ENCODE assay signal across 34 cellular contexts in the genomic region with DNA sequence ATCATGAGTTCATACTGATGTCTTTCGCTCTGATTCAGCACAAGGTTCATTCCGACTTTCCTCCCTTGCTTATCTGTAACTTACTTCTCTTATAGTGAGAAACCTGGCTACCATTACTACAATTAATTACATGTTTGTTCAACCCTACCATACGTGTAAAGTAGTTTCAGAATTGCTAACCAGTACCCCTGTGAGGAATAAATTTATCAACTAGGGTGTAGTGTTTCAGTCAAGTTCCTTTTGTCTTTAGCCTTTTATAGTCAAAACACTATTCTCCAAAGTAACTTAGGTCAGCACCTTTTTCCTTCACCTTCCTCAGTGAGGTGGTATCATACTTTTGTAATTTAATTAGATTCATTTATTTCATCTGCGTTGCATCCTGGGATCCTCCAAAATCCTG.
DNase-seq lines count a peak whose midpoint lies in the region; ATAC-seq lines count a peak whose summit lies in the region.
"Had no signal": no experiment of that assay in that cellular context is flagged by ENCODE, and none has a peak within 500 bp of the region (broad histone marks: within the 10 kb centered on the region; RNA-seq: fewer than 3 reads in every experiment).

No MANE protein-coding gene starts in this region.

- H3K4me3 ChIP-seq in MG63: no peak overlapping the region
- H3K4me3 ChIP-seq: A549, coronary artery, heart right ventricle, lower lobe of right lung, thoracic aorta, vagina had no signal

- H3K36me3 ChIP-seq in MG63: peaks cover 6% of the 10 kb centered on the region
- H3K36me3 ChIP-seq: thoracic aorta, vagina had no signal

- ATAC-seq in GM21360 (IDR thresholded peaks at IDR 0.05; ENCODE audit: unreplicated experiment) (peak; percentile 69), HG03571 (IDR thresholded peaks at IDR 0.05; ENCODE audit: unreplicated experiment) (peak; percentile 44), HG02623 (IDR thresholded peaks at IDR 0.05; ENCODE audit: unreplicated experiment) (no peak)
- ATAC-seq: A549; activated CD8-positive, alpha-beta memory T cell treated with anti-CD3 and anti-CD28 coated beads, Interleukin-2, amount 10 ng/mL, durations not matched to agents 7 days and 5 days; esophagus mucosa; heart right ventricle; lower lobe of right lung; natural killer cell treated with Interleukin-12 subunit alpha and Interleukin-12 subunit beta and Interleukin-15 and Interleukin-18, amount 100 ng/mL, for 72 hours; WTC11 had no signal

- no peaks in the 10 kb centered on the region for H3K27me3 Mint-ChIP-seq in activated naive CD4-positive, alpha-beta T cell treated with anti-CD3 and anti-CD28 coated beads, Interleukin-2, amount 50 U/mL, for 24 hours
- H3K27me3 Mint-ChIP-seq in activated naive CD4-positive, alpha-beta T cell treated with anti-CD3 and anti-CD28 coated beads for 36 hours (ENCODE audit: low read depth): no peaks in the 10 kb centered on the region
- H3K27me3 Mint-ChIP-seq: activated CD8-positive, alpha-beta memory T cell treated with anti-CD3 and anti-CD28 coated beads, Interleukin-2, amount 10 ng/mL, durations not matched to agents 7 days and 5 days; activated naive CD4-positive, alpha-beta T cell treated with anti-CD3 and anti-CD28 coated beads, Interleukin-2, amount 10 ng/mL, durations not matched to agents 7 days and 5 days; CD4-positive, alpha-beta T cell; natural killer cell treated with Interleukin-12 subunit alpha and Interleukin-12 subunit beta and Interleukin-15 and Interleukin-18, amount 100 ng/mL, for 72 hours; stimulated activated naive CD8-positive, alpha-beta T cell treated with anti-CD3 and anti-CD28 coated beads, Interleukin-15, Interleukin-2, amounts not matched to agents 100 ng/mL and 50 ng/mL, for 24 hours had no signal

- no peaks in the 10 kb centered on the region for H3K9me3 Mint-ChIP-seq in activated naive CD4-positive, alpha-beta T cell treated with anti-CD3 and anti-CD28 coated beads, Interleukin-2, amount 50 U/mL, for 24 hours
- H3K9me3 Mint-ChIP-seq in activated naive CD4-positive, alpha-beta T cell treated with anti-CD3 and anti-CD28 coated beads for 36 hours: peaks cover 1% of the 10 kb centered on the region
- H3K9me3 Mint-ChIP-seq: activated naive CD4-positive, alpha-beta T cell treated with anti-CD3 and anti-CD28 coated beads, Interleukin-2, amount 10 ng/mL, durations not matched to agents 7 days and 5 days; CD4-positive, alpha-beta T cell; natural killer cell treated with Interleukin-12 subunit alpha and Interleukin-12 subunit beta and Interleukin-15 and Interleukin-18, amount 100 ng/mL, for 72 hours; stimulated activated naive CD8-positive, alpha-beta T cell treated with anti-CD3 and anti-CD28 coated beads, Interleukin-15, Interleukin-2, amounts not matched to agents 100 ng/mL and 50 ng/mL, for 24 hours had no signal

- peak overlapping the region; percentile 59 for H3K27ac Mint-ChIP-seq in activated naive CD4-positive, alpha-beta T cell treated with anti-CD3 and anti-CD28 coated beads, Interleukin-2, amount 50 U/mL, for 24 hours
- no peak overlapping the region for H3K27ac Mint-ChIP-seq in activated naive CD4-positive, alpha-beta T cell treated with anti-CD3 and anti-CD28 coated beads for 36 hours
- H3K27ac Mint-ChIP-seq: activated CD8-positive, alpha-beta memory T cell treated with anti-CD3 and anti-CD28 coated beads, Interleukin-2, amount 10 ng/mL, durations not matched to agents 7 days and 5 days; activated naive CD4-positive, alpha-beta T cell treated with anti-CD3 and anti-CD28 coated beads, Interleukin-2, amount 10 ng/mL, durations not matched to agents 7 days and 5 days; natural killer cell treated with Interleukin-12 subunit alpha and Interleukin-12 subunit beta and Interleukin-15 and Interleukin-18, amount 100 ng/mL, for 72 hours; stimulated activated naive CD8-positive, alpha-beta T cell treated with anti-CD3 and anti-CD28 coated beads, Interleukin-15, Interleukin-2, amounts not matched to agents 100 ng/mL and 50 ng/mL, for 24 hours had no signal

- no peak for DNase-seq in activated naive CD4-positive, alpha-beta T cell treated with anti-CD3 and anti-CD28 coated beads for 36 hours
- no peak for DNase-seq in MG63
- DNase-seq in D341Med (ENCODE audit: low spot score): no peak
- DNase-seq in DMS79 treated with DMSO at 0.1 percent for 48 hours (lab: John Stamatoyannopoulos, UW): no peak
- DNase-seq: activated CD4-positive, alpha-beta T cell treated with anti-CD3 and anti-CD28 coated beads, Interleukin-2, amount 50 U/mL, for 1 hour; activated CD8-positive, alpha-beta memory T cell treated with anti-CD3 and anti-CD28 coated beads, Interleukin-2, amount 10 ng/mL, durations not matched to agents 7 days and 5 days; activated naive CD4-positive, alpha-beta T cell treated with anti-CD3 and anti-CD28 coated beads, Interleukin-2, amount 10 ng/mL, durations not matched to agents 7 days and 5 days; AML-193; amygdala; CD4-positive, alpha-beta T cell; DMS 273 treated with DMSO at 0.1 percent for 48 hours; foreskin keratinocyte; HCEC 1CT; heart right ventricle; kidney glomerular epithelial cell; lower lobe of right lung; NCI-H1048; NCI-H1694; NCI-H2171; NCI-H524 treated with DMSO at 0.1 percent for 48 hours; SHP77 treated with DMSO at 0.1 percent for 48 hours; SW 1271 had no signal

- intact Hi-C loops in activated naive CD4-positive, alpha-beta T cell treated with anti-CD3 and anti-CD28 coated beads for 36 hours (cut with micrococcal nuclease): no loop called here

- CTCF ChIA-PET in activated naive CD4-positive, alpha-beta T cell treated with anti-CD3 and anti-CD28 coated beads for 36 hours (lab: Charles Lee): no interaction called here

- no peak overlapping the region for H3K4me3 Mint-ChIP-seq in activated naive CD4-positive, alpha-beta T cell treated with anti-CD3 and anti-CD28 coated beads, Interleukin-2, amount 50 U/mL, for 24 hours
- no peak overlapping the region for H3K4me3 Mint-ChIP-seq in activated naive CD4-positive, alpha-beta T cell treated with anti-CD3 and anti-CD28 coated beads for 36 hours
- H3K4me3 Mint-ChIP-seq: activated CD8-positive, alpha-beta memory T cell treated with anti-CD3 and anti-CD28 coated beads, Interleukin-2, amount 10 ng/mL, durations not matched to agents 7 days and 5 days; activated naive CD4-positive, alpha-beta T cell treated with anti-CD3 and anti-CD28 coated beads, Interleukin-2, amount 10 ng/mL, durations not matched to agents 7 days and 5 days; CD4-positive, alpha-beta T cell; natural killer cell treated with Interleukin-12 subunit alpha and Interleukin-12 subunit beta and Interleukin-15 and Interleukin-18, amount 100 ng/mL, for 72 hours; stimulated activated naive CD8-positive, alpha-beta T cell treated with anti-CD3 and anti-CD28 coated beads, Interleukin-15, Interleukin-2, amounts not matched to agents 100 ng/mL and 50 ng/mL, for 24 hours; WTC11 had no signal

- H3K4me1 Mint-ChIP-seq in activated naive CD4-positive, alpha-beta T cell treated with anti-CD3 and anti-CD28 coated beads, Interleukin-2, amount 50 U/mL, for 24 hours: peaks cover 10% of the 10 kb centered on the region
- H3K4me1 Mint-ChIP-seq in activated naive CD4-positive, alpha-beta T cell treated with anti-CD3 and anti-CD28 coated beads for 36 hours (ENCODE audit: low read depth): peaks cover 6% of the 10 kb centered on the region
- H3K4me1 Mint-ChIP-seq: activated naive CD4-positive, alpha-beta T cell treated with anti-CD3 and anti-CD28 coated beads, Interleukin-2, amount 10 ng/mL, durations not matched to agents 7 days and 5 days had no signal

- H3K9me3 ChIP-seq in MG63: no peaks in the 10 kb centered on the region
- H3K9me3 ChIP-seq: A549, lower lobe of right lung, thoracic aorta, vagina had no signal

- no peaks in the 10 kb centered on the region for H3K27me3 ChIP-seq in MG63
- H3K27me3 ChIP-seq: foreskin keratinocyte, heart right ventricle, vagina had no signal

- peaks cover 18% of the 10 kb centered on the region for H3K36me3 Mint-ChIP-seq in activated naive CD4-positive, alpha-beta T cell treated with anti-CD3 and anti-CD28 coated beads, Interleukin-2, amount 50 U/mL, for 24 hours
- peaks cover 8% of the 10 kb centered on the region for H3K36me3 Mint-ChIP-seq in activated naive CD4-positive, alpha-beta T cell treated with anti-CD3 and anti-CD28 coated beads for 36 hours (ENCODE audit: low read depth)
- H3K36me3 Mint-ChIP-seq: natural killer cell treated with Interleukin-12 subunit alpha and Interleukin-12 subunit beta and Interleukin-15 and Interleukin-18, amount 100 ng/mL, for 72 hours; WTC11 had no signal
